In the genomic region with DNA sequence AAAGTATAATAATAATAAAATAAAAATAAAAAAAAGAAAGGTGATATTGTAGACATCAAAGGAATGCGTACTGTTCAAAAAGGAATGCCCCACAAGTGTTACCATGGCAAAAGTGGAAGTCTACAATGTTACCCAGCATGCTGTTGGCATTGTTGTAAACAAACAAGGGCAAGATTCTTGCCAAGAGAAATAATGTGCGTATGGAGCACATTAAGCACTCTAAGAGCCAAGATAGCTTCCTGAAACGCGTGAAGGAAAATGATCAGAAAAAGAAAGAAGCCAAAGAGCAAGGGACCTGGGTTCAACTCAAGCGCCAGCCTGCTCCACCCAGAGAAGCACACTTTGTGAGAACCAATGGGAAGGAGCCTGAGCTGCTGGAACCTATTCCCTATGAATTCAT, we compare ENCODE assay signal across 7 cellular contexts. TPM values are rescaled to one million over a fixed set of nuclear protein-coding genes. Genes with fewer than 3 reads are reported as not detected.
DNase-seq lines count a peak whose midpoint lies in the region; ATAC-seq and TF ChIP-seq lines count a peak whose summit lies in the region.
"Not testable (repeated sequence)": the region's sequence is repeated elsewhere in the genome, so short reads cannot be mapped to it uniquely, and the experiment has no call there.

No MANE protein-coding gene starts in this region.

- not testable (repeated sequence) for H3K9me3 ChIP-seq in SJSA1 (replicated peaks); esophagus muscularis mucosa; right atrium auricular region; gastrocnemius medialis

- WGBS in esophagus muscularis mucosa = 60% methylated on average over 5 of the region's 5 CpGs

- in situ Hi-C loops in astrocyte of the spinal cord (cut with HindIII; ENCODE audit: low sequenced_read_pairs) = not testable (repeated sequence)
- in situ Hi-C loops in gastrocnemius medialis (cut with MboI; ENCODE audit: low sequenced_read_pairs in 4 of 4) = loop anchor here in 1 of 4 donors (10.0 kb wide), 1 partner anchor 50 kb away; no protein-coding TSS in a partner anchor

- peak; percentile 34 for DNase-seq in EH (ENCODE audit: low read depth)
- peak in 1 of 2 experiments; percentile 9 for DNase-seq in SJSA1 (ENCODE audit: low read depth in 1 of 2, low spot score in 2 of 2)
- peak; percentile 8 for DNase-seq in astrocyte of the spinal cord (ENCODE audit: low read depth, low spot score)
- peak; percentile 36 for DNase-seq in choroid plexus epithelial cell (ENCODE audit: low read depth)
- not testable (repeated sequence) for DNase-seq in esophagus muscularis mucosa (ENCODE audit: extremely low spot score); right atrium auricular region (ENCODE audit: low spot score); gastrocnemius medialis

- H3K27me3 ChIP-seq in SJSA1 (replicated peaks); esophagus muscularis mucosa; right atrium auricular region; gastrocnemius medialis: not testable (repeated sequence)

- H3K36me3 ChIP-seq in SJSA1 (peaks cover 40% of the 10 kb centered on the region), esophagus muscularis mucosa (peaks cover 15 to 37% (median 32%) of the 10 kb centered on the region in 4 donors), right atrium auricular region (peaks cover 15% of the 10 kb centered on the region), gastrocnemius medialis (peaks cover 0 to 25% of the 10 kb centered on the region in 2 donors)

- ATAC-seq in gastrocnemius medialis = not testable (repeated sequence)

- not testable (repeated sequence) for TF ChIP-seq POLR2A in esophagus muscularis mucosa (IDR thresholded peaks at IDR 0.05; ENCODE audit: low read depth); gastrocnemius medialis (IDR thresholded peaks at IDR 0.05)

- H3K4me1 ChIP-seq in SJSA1 (replicated peaks) = peaks cover 45% of the 10 kb centered on the region
- peaks cover 22 to 57% (median 52%) of the 10 kb centered on the region in 4 donors for H3K4me1 ChIP-seq in esophagus muscularis mucosa
- H3K4me1 ChIP-seq in right atrium auricular region = peaks cover 0 to 39% of the 10 kb centered on the region in 2 donors
- peaks cover 67 to 73% of the 10 kb centered on the region in 2 donors for H3K4me1 ChIP-seq in gastrocnemius medialis

- H3K27ac ChIP-seq in SJSA1 (peak overlapping the region; percentile 78), esophagus muscularis mucosa (replicated peaks in 1 of 4) (peak overlapping the region; percentile 82 to 90 (median 86)), right atrium auricular region (peak overlapping the region; percentile 23 to 84), gastrocnemius medialis (peak overlapping the region; percentile 88 to 99 (median 96))

- TF ChIP-seq CTCF in astrocyte of the spinal cord (IDR thresholded peaks at IDR 0.05; ENCODE audit: low read depth, low read length); choroid plexus epithelial cell (conservative IDR thresholded peaks at IDR 0.05; ENCODE audit: low read depth, low read length); esophagus muscularis mucosa (IDR thresholded peaks at IDR 0.05); right atrium auricular region (IDR thresholded peaks at IDR 0.05); gastrocnemius medialis (IDR thresholded peaks at IDR 0.05 in 4 of 5, conservative IDR thresholded peaks at IDR 0.05 in 1 of 5): not testable (repeated sequence)

- intact Hi-C loops in esophagus muscularis mucosa (cut with DNase I); gastrocnemius medialis (cut with DNase I; ENCODE audit: low total_unique reads): not testable (repeated sequence)

- not testable (repeated sequence) for TF ChIP-seq EP300 in esophagus muscularis mucosa (IDR thresholded peaks at IDR 0.05)

- not testable (repeated sequence) for H3K4me3 ChIP-seq in SJSA1; astrocyte of the spinal cord (ENCODE audit: low read depth, low read length); choroid plexus epithelial cell (ENCODE audit: low read depth, low read length); esophagus muscularis mucosa; right atrium auricular region; gastrocnemius medialis

RNA-seq across cellular contexts. Expression of a gene that starts 57.2 kb away (rescaled TPM):
- total RNA-seq in SJSA1 (2014; rRNA removed; shearing (Covaris generic)) = 33.7 and 41.3 TPM in 2 replicates
- total RNA-seq in esophagus muscularis mucosa (100 to 1,000 TPM; 234 to 263 (median 250) TPM), right atrium auricular region (100 to 1,000 TPM in 1 of 2 donors, 10 to 100 TPM in 1; 91.5 to 153 TPM), gastrocnemius medialis (100 to 1,000 TPM; 371 to 626 (median 552) TPM)
